Comparison of ENCODE assay signal across 1 cellular context in genomic region chr6:21842875-21843274, GRCh38.
TF ChIP-seq lines count a peak whose summit lies in the region.

No MANE protein-coding gene starts in this region.

TF ChIP-seq in WTC11, 78 proteins besides CTCF, POLR2A, EP300 and RAD21 (continued from another document):
- TF ChIP-seq AR (CRISPR knock-in tag; IDR thresholded peaks at IDR 0.05) (no peak), ZSCAN18 (CRISPR knock-in tag; IDR thresholded peaks at IDR 0.05) (no peak), TCF7 (CRISPR knock-in tag; IDR thresholded peaks at IDR 0.05; ENCODE audit: low read depth) (no peak), HMGA2 (CRISPR knock-in tag; IDR thresholded peaks at IDR 0.05) (no peak), ZNF138 (CRISPR knock-in tag; conservative IDR thresholded peaks at IDR 0.05) (no peak), TEAD4 (CRISPR knock-in tag; IDR thresholded peaks at IDR 0.05) (no peak), ETV6 (CRISPR knock-in tag; IDR thresholded peaks at IDR 0.05) (no peak)
- TF ChIP-seq, protein P1, sequence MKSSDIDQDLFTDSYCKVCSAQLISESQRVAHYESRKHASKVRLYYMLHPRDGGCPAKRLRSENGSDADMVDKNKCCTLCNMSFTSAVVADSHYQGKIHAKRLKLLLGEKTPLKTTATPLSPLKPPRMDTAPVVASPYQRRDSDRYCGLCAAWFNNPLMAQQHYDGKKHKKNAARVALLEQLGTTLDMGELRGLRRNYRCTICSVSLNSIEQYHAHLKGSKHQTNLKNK (CRISPR knock-in tag; IDR thresholded peaks at IDR 0.05), result no peak
TF ChIP-seq in WTC11: peak in this region for 0.
